Comparison of ENCODE assay signal across 7 cellular contexts in genomic region chr2:85343207-85343895, GRCh38. TPM values are rescaled to one million over a fixed set of nuclear protein-coding genes. Genes with fewer than 3 reads are reported as not detected.
A peak's percentile ranks its signal among the peaks of the same experiment; 100 is the strongest.
DNase-seq lines count a peak whose midpoint lies in the region; ATAC-seq, FAIRE-seq and TF ChIP-seq lines count a peak whose summit lies in the region.
"Not testable (repeated sequence)": the region's sequence is repeated elsewhere in the genome, so short reads cannot be mapped to it uniquely, and the experiment has no call there.

No MANE protein-coding gene starts in this region.

- not testable (repeated sequence) for H3K27me3 ChIP-seq in H7 (ENCODE audit: control insufficient read depth, insufficient read depth, low read length); Panc1 (ENCODE audit: control insufficient read depth, insufficient read depth, low read length); foreskin keratinocyte; HepG2 (ENCODE audit: control insufficient read depth in 1 of 2, insufficient read depth in 2 of 2, low read length in 2 of 2)

- not testable (repeated sequence) for H3K27ac ChIP-seq in Panc1 (ENCODE audit: low read length); foreskin keratinocyte; HepG2 (ENCODE audit: extremely low read length, insufficient read depth, low read length)

- not testable (repeated sequence) for H3K9me3 Mint-ChIP-seq in activated CD8-positive, alpha-beta T cell treated with anti-CD3 and anti-CD28 coated beads for 36 hours; activated naive CD8-positive, alpha-beta T cell treated with anti-CD3 and anti-CD28 coated beads, Interleukin-2, amount 10 ng/mL, durations not matched to agents 7 days and 5 days; stimulated activated memory B cell treated with anti-CD40 and anti-IgM and Interleukin-4, amounts not matched to agents 10 μg/mL and 1 μg/mL and 100 μg/mL, for 72 hours

- TF ChIP-seq EP300 in HepG2 (IDR thresholded peaks at IDR 0.05; ENCODE audit: low read depth in 2 of 2, low read length in 2 of 2); HepG2 (CRISPR knock-in tag; IDR thresholded peaks at IDR 0.05; ENCODE audit: borderline replicate concordance): not testable (repeated sequence)

- TF ChIP-seq CTCF in Panc1 (IDR thresholded peaks at IDR 0.05); activated CD8-positive, alpha-beta T cell treated with anti-CD3 and anti-CD28 coated beads for 36 hours (IDR thresholded peaks at IDR 0.05); foreskin keratinocyte (conservative IDR thresholded peaks at IDR 0.05); HepG2 (CRISPR knock-in tag; IDR thresholded peaks at IDR 0.05): not testable (repeated sequence)

- in situ Hi-C loops in Panc1 (cut with HindIII; ENCODE audit: low pct_unique_long_range_greater_than_20kb, low sequenced_read_pairs); HepG2 (cut with HindIII; ENCODE audit: extremely low pct_ligation_motif_present, low pct_unique_long_range_greater_than_20kb): not testable (repeated sequence)

- H3K36me3 Mint-ChIP-seq in activated CD8-positive, alpha-beta T cell treated with anti-CD3 and anti-CD28 coated beads for 36 hours (ENCODE audit: low read depth): peaks cover 19% of the 10 kb centered on the region
- not testable (repeated sequence) for H3K36me3 Mint-ChIP-seq in activated naive CD8-positive, alpha-beta T cell treated with anti-CD3 and anti-CD28 coated beads, Interleukin-2, amount 10 ng/mL, durations not matched to agents 7 days and 5 days
- H3K36me3 Mint-ChIP-seq in stimulated activated memory B cell treated with anti-CD40 and anti-IgM and Interleukin-4, amounts not matched to agents 10 μg/mL and 1 μg/mL and 100 μg/mL, for 72 hours: peaks cover 53% of the 10 kb centered on the region

- H4K20me1 ChIP-seq in HepG2 (ENCODE audit: insufficient read depth, low read length): not testable (repeated sequence)

- DNase-seq in H7: peak; percentile 15
- not testable (repeated sequence) for DNase-seq in Panc1 (ENCODE audit: low read depth, low spot score); activated CD8-positive, alpha-beta T cell treated with anti-CD3 and anti-CD28 coated beads for 36 hours; activated naive CD8-positive, alpha-beta T cell treated with anti-CD3 and anti-CD28 coated beads, Interleukin-2, amount 10 ng/mL, durations not matched to agents 7 days and 5 days; foreskin keratinocyte; HepG2 (ENCODE audit: low spot score)

- H3K4me1 Mint-ChIP-seq in activated CD8-positive, alpha-beta T cell treated with anti-CD3 and anti-CD28 coated beads for 36 hours (ENCODE audit: low read depth); activated naive CD8-positive, alpha-beta T cell treated with anti-CD3 and anti-CD28 coated beads, Interleukin-2, amount 10 ng/mL, durations not matched to agents 7 days and 5 days; stimulated activated memory B cell treated with anti-CD40 and anti-IgM and Interleukin-4, amounts not matched to agents 10 μg/mL and 1 μg/mL and 100 μg/mL, for 72 hours: not testable (repeated sequence)

- BruUV-seq in Panc1 (replicated peaks; lab: Mats Ljungman, UMichigan) (TSS peak; percentile 90), HepG2 (replicated peaks; lab: Mats Ljungman, UMichigan) (TSS peak; percentile 96)

- TF ChIP-seq POLR2A in HepG2 (IDR thresholded peaks at IDR 0.05; ENCODE audit: insufficient read depth in 1 of 2, low read depth in 2 of 2, low read length in 2 of 2): not testable (repeated sequence)

- H3K4me3 Mint-ChIP-seq in activated CD8-positive, alpha-beta T cell treated with anti-CD3 and anti-CD28 coated beads for 36 hours; activated naive CD8-positive, alpha-beta T cell treated with anti-CD3 and anti-CD28 coated beads, Interleukin-2, amount 10 ng/mL, durations not matched to agents 7 days and 5 days; stimulated activated memory B cell treated with anti-CD40 and anti-IgM and Interleukin-4, amounts not matched to agents 10 μg/mL and 1 μg/mL and 100 μg/mL, for 72 hours: not testable (repeated sequence)

- not testable (repeated sequence) for H3K4me3 ChIP-seq in H7 (ENCODE audit: insufficient read depth, low read depth, low read length); Panc1 (ENCODE audit: low read depth in 2 of 2, low read length in 2 of 2); HepG2 (replicated peaks in 1 of 3; ENCODE audit: insufficient read depth in 1 of 3, low read depth in 2 of 3, low read length in 3 of 3)

- H3K4me1 ChIP-seq in Panc1 (ENCODE audit: control insufficient read depth, insufficient read depth, low read length); foreskin keratinocyte; HepG2 (ENCODE audit: insufficient read depth, low read length): not testable (repeated sequence)

- H3K27me3 Mint-ChIP-seq in activated CD8-positive, alpha-beta T cell treated with anti-CD3 and anti-CD28 coated beads for 36 hours; activated naive CD8-positive, alpha-beta T cell treated with anti-CD3 and anti-CD28 coated beads, Interleukin-2, amount 10 ng/mL, durations not matched to agents 7 days and 5 days; stimulated activated memory B cell treated with anti-CD40 and anti-IgM and Interleukin-4, amounts not matched to agents 10 μg/mL and 1 μg/mL and 100 μg/mL, for 72 hours: not testable (repeated sequence)

- peak overlapping the region; percentile 30 for H3K27ac Mint-ChIP-seq in activated CD8-positive, alpha-beta T cell treated with anti-CD3 and anti-CD28 coated beads for 36 hours
- H3K27ac Mint-ChIP-seq in activated naive CD8-positive, alpha-beta T cell treated with anti-CD3 and anti-CD28 coated beads, Interleukin-2, amount 10 ng/mL, durations not matched to agents 7 days and 5 days; stimulated activated memory B cell treated with anti-CD40 and anti-IgM and Interleukin-4, amounts not matched to agents 10 μg/mL and 1 μg/mL and 100 μg/mL, for 72 hours: not testable (repeated sequence)

- ATAC-seq in Panc1 (peak; percentile 54), foreskin keratinocyte (peak; percentile 45), HepG2 (peak; percentile 48)
- not testable (repeated sequence) for ATAC-seq in activated CD8-positive, alpha-beta T cell treated with anti-CD3 and anti-CD28 coated beads for 36 hours
- ATAC-seq in activated naive CD8-positive, alpha-beta T cell treated with anti-CD3 and anti-CD28 coated beads, Interleukin-2, amount 10 ng/mL, durations not matched to agents 7 days and 5 days (ENCODE audit: low read depth): peak; percentile 34
- ATAC-seq in stimulated activated memory B cell treated with anti-CD40 and anti-IgM and Interleukin-4, amounts not matched to agents 10 μg/mL and 1 μg/mL and 100 μg/mL, for 72 hours: peak; percentile 61

- intact Hi-C loops in Panc1 (cut with micrococcal nuclease; ENCODE audit: unreplicated experiment); activated CD8-positive, alpha-beta T cell treated with anti-CD3 and anti-CD28 coated beads for 36 hours (cut with micrococcal nuclease); HepG2 (cut with micrococcal nuclease; ENCODE audit: unreplicated experiment): not testable (repeated sequence)

- TF ChIP-seq RAD21 in HepG2 (CRISPR knock-in tag; IDR thresholded peaks at IDR 0.05): not testable (repeated sequence)

- H3K9ac ChIP-seq in HepG2 (ENCODE audit: insufficient read depth, low read depth, low read length): not testable (repeated sequence)

- not testable (repeated sequence) for H3K4me2 ChIP-seq in HepG2 (ENCODE audit: low read depth, low read length)

- H2AFZ ChIP-seq in HepG2 (ENCODE audit: low read length): not testable (repeated sequence)

- POLR2A ChIA-PET in Panc1 (lab: Charles Lee); activated CD8-positive, alpha-beta T cell treated with anti-CD3 and anti-CD28 coated beads for 36 hours (lab: Charles Lee): not testable (repeated sequence)
- POLR2A ChIA-PET in activated naive CD8-positive, alpha-beta T cell treated with anti-CD3 and anti-CD28 coated beads, Interleukin-2, amount 10 ng/mL, durations not matched to agents 7 days and 5 days (lab: Charles Lee): interaction anchor here (1.3 kb wide), 1 partner anchor 26 kb away, joined by 6 read pairs; no protein-coding TSS in a partner anchor
- POLR2A ChIA-PET in HepG2 (lab: Yijun Ruan, JAX): interaction anchor here (0.8 kb wide), 1 partner anchor 25 kb away, joined by 3 read pairs; no protein-coding TSS in a partner anchor

- not testable (repeated sequence) for H3K9me3 ChIP-seq in Panc1 (ENCODE audit: control insufficient read depth, insufficient read depth, low read depth, low read length); HepG2 (ENCODE audit: low read length)

- CTCF ChIA-PET in Panc1 (lab: Charles Lee); activated CD8-positive, alpha-beta T cell treated with anti-CD3 and anti-CD28 coated beads for 36 hours (lab: Charles Lee); HepG2 (lab: Yijun Ruan, JAX; ENCODE audit: low intra/inter-chr PET ratio, low total read pairs): not testable (repeated sequence)

- not testable (repeated sequence) for FAIRE-seq in HepG2 (lab: Jason Lieb, UNC)

- H3K36me3 ChIP-seq in H7 (replicated peaks; ENCODE audit: control insufficient read depth, insufficient read depth, low read length); Panc1 (ENCODE audit: control insufficient read depth, insufficient read depth, low read length): not testable (repeated sequence)
- H3K36me3 ChIP-seq in HepG2 (replicated peaks in 1 of 2; ENCODE audit: control insufficient read depth in 1 of 2, insufficient read depth in 2 of 2, low read length in 2 of 2): peaks cover 26 to 49% of the 10 kb centered on the region in 2 experiments

- 96% methylated on average over 5 of the region's 10 CpGs for WGBS in HepG2 (ENCODE audit: low lambda C conversion rate)

- H3K79me2 ChIP-seq in HepG2 (ENCODE audit: insufficient read depth, low read length): not testable (repeated sequence)

RNA-seq across cellular contexts. Expression of gene RETSAT, which starts 11.0 kb away (rescaled TPM):
- 18.5 and 29.6 TPM in 2 replicates for total RNA-seq in H7 (2014; rRNA removed; shearing (Covaris generic))
- 50.9 TPM for total RNA-seq in Panc1 (2021; ENCODE audit: unreplicated experiment)
- polyA plus RNA-seq in Panc1 (2012; ENCODE audit: insufficient read length): 45.0 TPM
- 10 to 100 TPM; 21.3 to 22.9 TPM for total RNA-seq in activated CD8-positive, alpha-beta T cell treated with anti-CD3 and anti-CD28 coated beads for 36 hours
- total RNA-seq in activated naive CD8-positive, alpha-beta T cell treated with anti-CD3 and anti-CD28 coated beads, Interleukin-2, amount 10 ng/mL, durations not matched to agents 7 days and 5 days: 10 to 100 TPM; 28.8 to 29.7 TPM
- 38.4 and 42.0 TPM in 2 replicates for total RNA-seq in foreskin keratinocyte
- 22.2 and 29.2 TPM in 2 replicates for polyA plus RNA-seq in foreskin keratinocyte
- total RNA-seq in HepG2 (2016; rRNA removed; fragmentation: Illumina TruSeq; extraction: Trizol): 17.2 and 46.7 TPM in 2 replicates
- 10.9 and 12.3 TPM in 2 replicates for total RNA-seq in HepG2 (2016; cell fraction: cytosol; rRNA removed; fragmentation: Illumina TruSeq; extraction: Trizol; ENCODE audit: low read depth)
- total RNA-seq in HepG2 (2016; cell fraction: insoluble cytoplasmic fraction; rRNA removed; fragmentation: Illumina TruSeq; extraction: Trizol): 18.1 and 44.6 TPM in 2 replicates
- 15.7 and 17.3 TPM in 2 replicates for total RNA-seq in HepG2 (2016; cell fraction: membrane; rRNA removed; fragmentation: Illumina TruSeq; extraction: Trizol)
- total RNA-seq in HepG2 (2016; cell fraction: nucleus; rRNA removed; fragmentation: Illumina TruSeq; extraction: Trizol): 50.8 and 58.5 TPM in 2 replicates
- 61.0 and 88.0 TPM in 2 replicates for polyA plus RNA-seq in HepG2 (2011; rRNA removed)
- 45.6 and 61.3 TPM in 2 replicates for polyA plus RNA-seq in HepG2 (2011; cell fraction: cytosol; rRNA removed)
- 145 and 168 TPM in 2 replicates for polyA plus RNA-seq in HepG2 (2011; cell fraction: nucleus; rRNA removed)
- polyA plus RNA-seq in HepG2 (2012): 76.9 and 78.5 TPM in 2 replicates
- 4.6 and 4.8 TPM in 2 replicates for polyA plus RNA-seq in HepG2 (2016; cell fraction: cytosol; fragmentation: Illumina TruSeq; extraction: Trizol; ENCODE audit: low read depth)
- polyA plus RNA-seq in HepG2 (2016; cell fraction: insoluble cytoplasmic fraction; fragmentation: Illumina TruSeq; extraction: Trizol; ENCODE audit: low read depth): 15.6 and 17.6 TPM in 2 replicates
- polyA plus RNA-seq in HepG2 (2016; cell fraction: membrane; fragmentation: Illumina TruSeq; extraction: Trizol; ENCODE audit: low read depth): 9.2 and 10.8 TPM in 2 replicates
- 96.7 and 99.7 TPM in 2 replicates for polyA plus RNA-seq in HepG2 (2016; cell fraction: nucleus; fragmentation: Illumina TruSeq; extraction: Trizol; ENCODE audit: insufficient read depth, low read depth)
- 163 and 207 TPM in 2 replicates for polyA minus RNA-seq in HepG2 (2011; rRNA and poly(A)+ RNA removed; ENCODE audit: low replicate concordance)
- 39.9 and 52.7 TPM in 2 replicates for polyA minus RNA-seq in HepG2 (2011; cell fraction: cytosol; rRNA and poly(A)+ RNA removed)
- polyA minus RNA-seq in HepG2 (2011; cell fraction: nucleus; rRNA and poly(A)+ RNA removed): 60.9 and 82.7 TPM in 2 replicates

RNA-seq across cellular contexts. Expression of gene ELMOD3, which starts 11.2 kb away (rescaled TPM):
- total RNA-seq in H7 (2014; rRNA removed; shearing (Covaris generic)): 11.3 and 11.5 TPM in 2 replicates
- total RNA-seq in Panc1 (2021; ENCODE audit: unreplicated experiment): 14.8 TPM
- polyA plus RNA-seq in Panc1 (2012; ENCODE audit: insufficient read length): 18.8 TPM
- total RNA-seq in activated CD8-positive, alpha-beta T cell treated with anti-CD3 and anti-CD28 coated beads for 36 hours: 10 to 100 TPM; 11.8 to 13.0 TPM
- 10 to 100 TPM; 23.1 to 26.4 TPM for total RNA-seq in activated naive CD8-positive, alpha-beta T cell treated with anti-CD3 and anti-CD28 coated beads, Interleukin-2, amount 10 ng/mL, durations not matched to agents 7 days and 5 days
- total RNA-seq in foreskin keratinocyte: 14.1 and 14.8 TPM in 2 replicates
- polyA plus RNA-seq in foreskin keratinocyte: 10.8 and 11.2 TPM in 2 replicates
- 10.3 and 13.3 TPM in 2 replicates for total RNA-seq in HepG2 (2016; rRNA removed; fragmentation: Illumina TruSeq; extraction: Trizol)
- total RNA-seq in HepG2 (2016; cell fraction: cytosol; rRNA removed; fragmentation: Illumina TruSeq; extraction: Trizol; ENCODE audit: low read depth): 6.9 and 7.5 TPM in 2 replicates
- total RNA-seq in HepG2 (2016; cell fraction: insoluble cytoplasmic fraction; rRNA removed; fragmentation: Illumina TruSeq; extraction: Trizol): 10.3 and 15.0 TPM in 2 replicates
- total RNA-seq in HepG2 (2016; cell fraction: membrane; rRNA removed; fragmentation: Illumina TruSeq; extraction: Trizol): 8.8 and 9.5 TPM in 2 replicates
- total RNA-seq in HepG2 (2016; cell fraction: nucleus; rRNA removed; fragmentation: Illumina TruSeq; extraction: Trizol): 16.6 and 22.7 TPM in 2 replicates
- 19.5 and 21.4 TPM in 2 replicates for polyA plus RNA-seq in HepG2 (2011; rRNA removed)
- polyA plus RNA-seq in HepG2 (2011; cell fraction: cytosol; rRNA removed): 11.0 and 11.1 TPM in 2 replicates
- polyA plus RNA-seq in HepG2 (2011; cell fraction: nucleus; rRNA removed): 56.3 and 61.9 TPM in 2 replicates
- 9.6 and 10.3 TPM in 2 replicates for polyA plus RNA-seq in HepG2 (2012)
- polyA plus RNA-seq in HepG2 (2016; cell fraction: cytosol; fragmentation: Illumina TruSeq; extraction: Trizol; ENCODE audit: low read depth): 2.4 and 3.2 TPM in 2 replicates
- polyA plus RNA-seq in HepG2 (2016; cell fraction: insoluble cytoplasmic fraction; fragmentation: Illumina TruSeq; extraction: Trizol; ENCODE audit: low read depth): 9.4 TPM in 2 replicates
- polyA plus RNA-seq in HepG2 (2016; cell fraction: membrane; fragmentation: Illumina TruSeq; extraction: Trizol; ENCODE audit: low read depth): 6.4 and 6.6 TPM in 2 replicates
- 34.9 and 37.5 TPM in 2 replicates for polyA plus RNA-seq in HepG2 (2016; cell fraction: nucleus; fragmentation: Illumina TruSeq; extraction: Trizol; ENCODE audit: insufficient read depth, low read depth)
- 14.8 and 18.1 TPM in 2 replicates for polyA minus RNA-seq in HepG2 (2011; rRNA and poly(A)+ RNA removed; ENCODE audit: low replicate concordance)
- polyA minus RNA-seq in HepG2 (2011; cell fraction: cytosol; rRNA and poly(A)+ RNA removed): 3.2 and 4.1 TPM in 2 replicates
- polyA minus RNA-seq in HepG2 (2011; cell fraction: nucleus; rRNA and poly(A)+ RNA removed): 19.1 and 24.5 TPM in 2 replicates

RNA-seq across cellular contexts. Expression of gene TGOLN2, which starts 15.6 kb away (rescaled TPM):
- total RNA-seq in H7 (2014; rRNA removed; shearing (Covaris generic)): 33.0 and 37.0 TPM in 2 replicates
- total RNA-seq in Panc1 (2021; ENCODE audit: unreplicated experiment) (178 TPM), foreskin keratinocyte (38.7 and 39.8 TPM in 2 replicates), HepG2 (2016; rRNA removed; fragmentation: Illumina TruSeq; extraction: Trizol) (62.5 and 99.6 TPM in 2 replicates)
- polyA plus RNA-seq in Panc1 (2012; ENCODE audit: insufficient read length): 128 TPM
- 10 to 100 TPM; 62.8 to 64.0 TPM for total RNA-seq in activated CD8-positive, alpha-beta T cell treated with anti-CD3 and anti-CD28 coated beads for 36 hours
- total RNA-seq in activated naive CD8-positive, alpha-beta T cell treated with anti-CD3 and anti-CD28 coated beads, Interleukin-2, amount 10 ng/mL, durations not matched to agents 7 days and 5 days: 100 to 1,000 TPM; 144 to 148 TPM
- polyA plus RNA-seq in foreskin keratinocyte (10.3 and 11.8 TPM in 2 replicates), HepG2 (2011; rRNA removed) (143 and 155 TPM in 2 replicates)
- 10.8 and 10.9 TPM in 2 replicates for total RNA-seq in HepG2 (2016; cell fraction: cytosol; rRNA removed; fragmentation: Illumina TruSeq; extraction: Trizol; ENCODE audit: low read depth)
- 56.7 and 97.1 TPM in 2 replicates for total RNA-seq in HepG2 (2016; cell fraction: insoluble cytoplasmic fraction; rRNA removed; fragmentation: Illumina TruSeq; extraction: Trizol)
- total RNA-seq in HepG2 (2016; cell fraction: membrane; rRNA removed; fragmentation: Illumina TruSeq; extraction: Trizol): 20.9 and 22.6 TPM in 2 replicates
- 124 and 151 TPM in 2 replicates for total RNA-seq in HepG2 (2016; cell fraction: nucleus; rRNA removed; fragmentation: Illumina TruSeq; extraction: Trizol)
- 88.2 and 122 TPM in 2 replicates for polyA plus RNA-seq in HepG2 (2011; cell fraction: cytosol; rRNA removed)
- 116 and 157 TPM in 2 replicates for polyA plus RNA-seq in HepG2 (2011; cell fraction: nucleus; rRNA removed)
- polyA plus RNA-seq in HepG2 (2012): 86.0 and 95.7 TPM in 2 replicates
- polyA plus RNA-seq in HepG2 (2016; cell fraction: cytosol; fragmentation: Illumina TruSeq; extraction: Trizol; ENCODE audit: low read depth): 4.3 and 4.5 TPM in 2 replicates
- polyA plus RNA-seq in HepG2 (2016; cell fraction: insoluble cytoplasmic fraction; fragmentation: Illumina TruSeq; extraction: Trizol; ENCODE audit: low read depth): 51.8 and 59.4 TPM in 2 replicates
- polyA plus RNA-seq in HepG2 (2016; cell fraction: membrane; fragmentation: Illumina TruSeq; extraction: Trizol; ENCODE audit: low read depth): 10.0 and 10.7 TPM in 2 replicates
- polyA plus RNA-seq in HepG2 (2016; cell fraction: nucleus; fragmentation: Illumina TruSeq; extraction: Trizol; ENCODE audit: insufficient read depth, low read depth): 170 and 178 TPM in 2 replicates
- polyA minus RNA-seq in HepG2 (2011; rRNA and poly(A)+ RNA removed; ENCODE audit: low replicate concordance): 35.4 and 110 TPM in 2 replicates
- polyA minus RNA-seq in HepG2 (2011; cell fraction: cytosol; rRNA and poly(A)+ RNA removed): 83.6 and 87.9 TPM in 2 replicates
- 120 and 144 TPM in 2 replicates for polyA minus RNA-seq in HepG2 (2011; cell fraction: nucleus; rRNA and poly(A)+ RNA removed)
